ENCODE assay signal across 8 cellular contexts in the genomic region with DNA sequence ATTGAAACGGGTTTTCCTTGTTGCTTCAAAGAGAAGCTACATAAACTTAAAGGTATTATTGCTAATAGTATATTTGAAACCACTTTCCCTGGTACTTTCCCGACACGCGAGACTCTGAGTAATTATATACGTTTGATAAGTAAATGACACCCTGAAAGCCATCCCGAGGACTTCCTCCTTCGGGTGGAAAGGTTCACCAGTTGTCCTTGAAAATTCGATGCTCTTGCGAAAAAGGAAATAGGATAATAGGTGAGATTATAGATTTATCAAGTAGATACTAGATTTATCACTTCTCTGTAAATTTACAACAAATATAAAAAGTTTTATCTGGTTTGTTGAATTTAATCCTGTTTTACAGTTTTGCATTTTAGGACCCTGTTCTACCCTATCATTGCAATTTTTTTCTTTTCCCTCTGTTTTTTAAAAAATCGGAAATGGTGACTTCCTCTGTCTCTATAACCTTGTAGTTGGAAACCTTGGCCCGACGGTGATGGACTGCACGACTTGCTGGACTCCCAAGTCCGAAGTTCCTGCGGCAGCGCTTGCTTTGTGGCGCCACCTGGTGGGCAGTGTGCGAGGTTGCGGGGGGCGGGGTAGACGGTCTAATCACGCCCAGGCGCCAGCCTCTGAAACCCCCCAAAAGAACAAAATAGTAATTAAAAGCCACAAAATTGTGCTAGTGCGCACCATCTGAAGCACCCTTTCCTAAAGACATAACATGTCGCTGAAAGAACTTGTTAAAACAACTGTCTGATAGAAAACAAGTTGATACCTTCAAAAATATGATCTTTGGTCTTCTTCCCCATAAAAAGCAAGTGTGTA. TPM values are rescaled to one million over a fixed set of nuclear protein-coding genes. Genes with fewer than 3 reads are reported as not detected.
DNase-seq lines count a peak whose midpoint lies in the region; ATAC-seq and TF ChIP-seq lines count a peak whose summit lies in the region.

No MANE protein-coding gene starts in this region.

- TF ChIP-seq EP300 in gastroesophageal sphincter (IDR thresholded peaks at IDR 0.05) = no peak

- H3K4me3 ChIP-seq in gastroesophageal sphincter (peak overlapping the region in 1 of 2 donors; percentile 57), parathyroid adenoma (ENCODE audit: low read depth, low read length) (no peak overlapping the region)

- no peak overlapping the region for H2AFZ ChIP-seq in parathyroid adenoma

- peak overlapping the region; percentile 91 to 92 (median 92) for H3K27ac Mint-ChIP-seq in IgD-negative memory B cell

- peak overlapping the region; percentile 73 to 97 (median 90) for H3K4me3 Mint-ChIP-seq in IgD-negative memory B cell

- H3K9me3 ChIP-seq in gastroesophageal sphincter (no peaks in the 10 kb centered on the region), parathyroid adenoma (ENCODE audit: control insufficient read depth, low read length) (no peaks in the 10 kb centered on the region)

- peaks cover 62% of the 10 kb centered on the region for H3K27me3 Mint-ChIP-seq in IgD-negative memory B cell

- no peaks in the 10 kb centered on the region for H3K79me2 ChIP-seq in parathyroid adenoma

- peak; percentile 70 for DNase-seq in DMS153 (lab: John Stamatoyannopoulos, UW)
- peak; percentile 82 for DNase-seq in RPMI8226
- peak; percentile 74 for DNase-seq in activated naive CD4-positive, alpha-beta T cell treated with Interleukin-2 at 50 U/mL for 16 hours

- no peak for TF ChIP-seq POLR2A in gastroesophageal sphincter (IDR thresholded peaks at IDR 0.05)

- 3 to 8% methylated on average over 18 to 20 of the region's 25 CpGs for WGBS in gastroesophageal sphincter (ENCODE audit: low coverage in 1 of 2), 2 donors

- H3K27ac ChIP-seq in gastroesophageal sphincter (no peak overlapping the region), parathyroid adenoma (no peak overlapping the region)

- peaks cover 1% of the 10 kb centered on the region for H3K36me3 Mint-ChIP-seq in IgD-negative memory B cell

- no peak overlapping the region for H3K9ac ChIP-seq in parathyroid adenoma

- ATAC-seq in gastroesophageal sphincter (no peak), GM18511 (IDR thresholded peaks at IDR 0.05; ENCODE audit: unreplicated experiment) (no peak), GM21737 (IDR thresholded peaks at IDR 0.05; ENCODE audit: unreplicated experiment) (no peak)

- H3K27me3 ChIP-seq in gastroesophageal sphincter = peaks cover 100% of the 10 kb centered on the region
- peaks cover 30% of the 10 kb centered on the region for H3K27me3 ChIP-seq in parathyroid adenoma (ENCODE audit: control insufficient read depth, insufficient read depth, low read length)

- H3K4me2 ChIP-seq in parathyroid adenoma (ENCODE audit: low read length) = no peak overlapping the region

- H3K36me3 ChIP-seq in gastroesophageal sphincter (no peaks in the 10 kb centered on the region), parathyroid adenoma (ENCODE audit: control insufficient read depth, insufficient read depth, low read length) (no peaks in the 10 kb centered on the region)

- peaks cover 0 to 8% (median 4%) of the 10 kb centered on the region in 3 donors for H3K9me3 Mint-ChIP-seq in IgD-negative memory B cell

- H3K4me1 Mint-ChIP-seq in IgD-negative memory B cell = peaks cover 14 to 28% (median 21%) of the 10 kb centered on the region in 3 donors

- TF ChIP-seq CTCF in gastroesophageal sphincter (IDR thresholded peaks at IDR 0.05) (peak in 3 of 4 experiments; percentile 47 to 81 (median 67)), parathyroid adenoma (IDR thresholded peaks at IDR 0.05) (peak; percentile 35)

- H3K4me1 ChIP-seq in gastroesophageal sphincter = peaks cover 0 to 79% (median 50%) of the 10 kb centered on the region in 3 donors
- no peaks in the 10 kb centered on the region for H3K4me1 ChIP-seq in parathyroid adenoma

RNA-seq across cellular contexts. Expression of a gene that starts 1.0 kb away (rescaled TPM):
- polyA plus RNA-seq in IgD-negative memory B cell = not detected
- not detected for total RNA-seq in gastroesophageal sphincter

RNA-seq across cellular contexts. Expression of a gene that starts 18.4 kb away (rescaled TPM):
- polyA plus RNA-seq in IgD-negative memory B cell = not detected
- total RNA-seq in gastroesophageal sphincter = under 1 TPM in 1 of 4 donors, not detected in 3; 0.40 TPM
